13 cellular contexts compared by ENCODE assay signal in genomic region chr7:41599760-41600159, GRCh38.
DNase-seq lines count a peak whose midpoint lies in the region; ATAC-seq and TF ChIP-seq lines count a peak whose summit lies in the region.
"Had no signal": no experiment of that assay in that cellular context is flagged by ENCODE, and none has a peak within 500 bp of the region (broad histone marks: within the 10 kb centered on the region; RNA-seq: fewer than 3 reads in every experiment).

No MANE protein-coding gene starts in this region.

- H3K4me3 ChIP-seq in H7 (ENCODE audit: insufficient read depth, low read depth, low read length): no peak overlapping the region
- H3K4me3 ChIP-seq in OCI-LY7 (ENCODE audit: low read depth, low read length, poor library complexity, severe bottlenecking): no peak overlapping the region
- H3K4me3 ChIP-seq in epithelial cell of proximal tubule (ENCODE audit: low read depth, low read length): no peak overlapping the region
- H3K4me3 ChIP-seq in retinal pigment epithelial cell (ENCODE audit: low read length): no peak overlapping the region
- H3K4me3 ChIP-seq: left ventricle myocardium inferior, psoas muscle had no signal

- no peaks in the 10 kb centered on the region for H3K9me3 ChIP-seq in OCI-LY7 (ENCODE audit: low read length)

- intact Hi-C loops in OCI-LY7 (cut with micrococcal nuclease; ENCODE audit: unreplicated experiment): no loop called here

- DNase-seq in H7: peak; percentile 23
- no peak for DNase-seq in OCI-LY7 (ENCODE audit: low spot score)
- no peak for DNase-seq in epithelial cell of proximal tubule (ENCODE audit: low read depth)
- DNase-seq in retinal pigment epithelial cell (ENCODE audit: low read depth): no peak
- no peak for DNase-seq in DMS153 treated with DMSO at 0.1 percent for 48 hours (lab: John Stamatoyannopoulos, UW; ENCODE audit: unreplicated experiment)
- DNase-seq: activated CD4-positive, alpha-beta T cell treated with anti-CD3 and anti-CD28 coated beads, Interleukin-2, amount 50 U/mL, for 4 hours; left ventricle myocardium inferior; NCI-H2081 treated with DMSO at 0.1 percent for 48 hours; psoas muscle; SHP77; stimulated activated CD4-positive, alpha-beta T cell treated with anti-CD3 and anti-CD28 coated beads, Interleukin-15, amount 100 ng/mL, for 24 hours had no signal

- no peak overlapping the region for H3K4me2 ChIP-seq in OCI-LY7 (ENCODE audit: low read length)

- no peaks in the 10 kb centered on the region for H4K20me1 ChIP-seq in OCI-LY7 (ENCODE audit: insufficient read depth, low read length)

- CTCF ChIA-PET in OCI-LY7 (lab: Charles Lee; ENCODE audit: unreplicated experiment): no interaction called here

- H3K36me3 ChIP-seq in H7 (replicated peaks; ENCODE audit: control insufficient read depth, insufficient read depth, low read length) (no peaks in the 10 kb centered on the region), OCI-LY7 (ENCODE audit: insufficient read depth, low read length) (no peaks in the 10 kb centered on the region)
- H3K36me3 ChIP-seq: left ventricle myocardium inferior had no signal

- POLR2A ChIA-PET in OCI-LY7 (lab: Charles Lee): no interaction called here

- H3K27ac ChIP-seq in OCI-LY7 (ENCODE audit: low read depth, low read length, poor library complexity, severe bottlenecking): no peak overlapping the region
- H3K27ac ChIP-seq: left ventricle myocardium inferior, psoas muscle had no signal

- ATAC-seq in GM18517 (IDR thresholded peaks at IDR 0.05; ENCODE audit: unreplicated experiment): no peak
- ATAC-seq in HG03095 (IDR thresholded peaks at IDR 0.05; ENCODE audit: unreplicated experiment): no peak
- ATAC-seq: psoas muscle had no signal

- TF ChIP-seq CTCF in OCI-LY7 (conservative IDR thresholded peaks at IDR 0.05; ENCODE audit: low read length) (peak; percentile 33; the same call in 1 of the 2 replicates), epithelial cell of proximal tubule (conservative IDR thresholded peaks at IDR 0.05; ENCODE audit: low read depth, low read length) (peak; percentile 36), retinal pigment epithelial cell (conservative IDR thresholded peaks at IDR 0.05; ENCODE audit: low read depth, low read length) (peak; percentile 26)

- H3K79me2 ChIP-seq in OCI-LY7 (ENCODE audit: insufficient read depth, low read depth, low read length): no peaks in the 10 kb centered on the region

- no peaks in the 10 kb centered on the region for H3K4me1 ChIP-seq in OCI-LY7 (ENCODE audit: insufficient read depth, low read length, poor library complexity, severe bottlenecking)
- H3K4me1 ChIP-seq: left ventricle myocardium inferior, psoas muscle had no signal

- H3K27me3 ChIP-seq in H7 (ENCODE audit: control insufficient read depth, insufficient read depth, low read length): no peaks in the 10 kb centered on the region

- H2AFZ ChIP-seq in OCI-LY7 (ENCODE audit: low read length): no peak overlapping the region

- no TSS peak for BruUV-seq in OCI-LY7 (replicated peaks; lab: Mats Ljungman, UMichigan)

- H3K9me2 ChIP-seq in OCI-LY7 (ENCODE audit: insufficient read depth, low read length): no peaks in the 10 kb centered on the region
